In genomic region chr16:29151317-29151716, GRCh38 we compare ENCODE assay signal across 20 cellular contexts.
"Had no signal": no experiment of that assay in that cellular context is flagged by ENCODE, and none has a peak within 500 bp of the region (broad histone marks: within the 10 kb centered on the region; RNA-seq: fewer than 3 reads in every experiment).

No MANE protein-coding gene starts in this region.

- H3K36me3 ChIP-seq: tibial artery had no signal

- H3K9me3 ChIP-seq: left lung, tibial artery had no signal

- H3K27me3 Mint-ChIP-seq: activated B cell treated with CpG ODN at 0.5 μM for 24 hours; activated naive CD8-positive, alpha-beta T cell treated with anti-CD3 and anti-CD28 coated beads, Interleukin-2, amount 50 U/mL, for 24 hours; activated T-cell treated with anti-CD3 and anti-CD28 coated beads, Interleukin-2, amount 50 U/mL, for 24 hours; memory B cell had no signal

- H3K9me3 Mint-ChIP-seq: activated B cell treated with CpG ODN at 0.5 μM for 24 hours; activated naive CD8-positive, alpha-beta T cell treated with anti-CD3 and anti-CD28 coated beads, Interleukin-2, amount 50 U/mL, for 24 hours; activated T-cell treated with anti-CD3 and anti-CD28 coated beads, Interleukin-2, amount 50 U/mL, for 24 hours; activated T-helper 2 cell treated with anti-CD3 and anti-CD28 coated beads, Interferon-gamma antibody, Interleukin-2, Interleukin-4, amounts not matched to agents 10 μg/mL and 5 μg/mL and 100 μg/mL, durations not matched to agents 14 hours and 24 hours and 36 hours; memory B cell; nephron progenitor cell had no signal

- FAIRE-seq: frontal cortex had no signal

- H3K27ac ChIP-seq: left lung, tibial artery had no signal

- DNase-seq: activated B cell treated with CpG ODN at 0.5 μM for 24 hours; activated CD4-positive, alpha-beta T cell treated with anti-CD3 and anti-CD28 coated beads for 48 hours; activated CD8-positive, alpha-beta T cell treated with anti-CD3 and anti-CD28 coated beads, Interleukin-2, amount 10 ng/mL, durations not matched to agents 7 days and 5 days; activated naive CD4-positive, alpha-beta T cell treated with Interleukin-2 at 50 U/mL for 16 hours; activated naive CD8-positive, alpha-beta T cell treated with anti-CD3 and anti-CD28 coated beads, Interleukin-2, amount 50 U/mL, for 24 hours; activated T-cell treated with anti-CD3 and anti-CD28 coated beads, Interleukin-2, amount 50 U/mL, for 24 hours; anterior cingulate cortex; caudate nucleus; endodermal cell; nephron progenitor cell; stimulated activated CD4-positive, alpha-beta T cell treated with anti-CD3 and anti-CD28 coated beads, Interleukin-2, amount 100 ng/mL, for 24 hours; stimulated activated naive CD8-positive, alpha-beta T cell treated with anti-CD3 and anti-CD28 coated beads, Interleukin-15, Interleukin-2, amounts not matched to agents 100 U/mL and 50 U/mL, for 24 hours; substantia nigra; T-helper 9 cell; tibial artery had no signal

- ATAC-seq: activated CD8-positive, alpha-beta T cell treated with anti-CD3 and anti-CD28 coated beads, Interleukin-2, amount 10 ng/mL, durations not matched to agents 7 days and 5 days; activated naive CD8-positive, alpha-beta T cell treated with anti-CD3 and anti-CD28 coated beads, Interleukin-2, amount 50 U/mL, for 24 hours; left lung; stimulated activated naive CD8-positive, alpha-beta T cell treated with anti-CD3 and anti-CD28 coated beads, Interleukin-15, Interleukin-2, amounts not matched to agents 100 U/mL and 50 U/mL, for 24 hours had no signal

- H3K36me3 Mint-ChIP-seq: brain, memory B cell had no signal

- H3K27ac Mint-ChIP-seq: activated B cell treated with CpG ODN at 0.5 μM for 24 hours; activated naive CD8-positive, alpha-beta T cell treated with anti-CD3 and anti-CD28 coated beads, Interleukin-2, amount 50 U/mL, for 24 hours; endodermal cell; memory B cell; nephron progenitor cell had no signal

- H3K4me3 ChIP-seq: left lung, tibial artery had no signal

- H3K4me3 Mint-ChIP-seq: activated B cell treated with CpG ODN at 0.5 μM for 24 hours; activated CD8-positive, alpha-beta T cell treated with anti-CD3 and anti-CD28 coated beads, Interleukin-2, amount 10 ng/mL, durations not matched to agents 7 days and 5 days; activated naive CD8-positive, alpha-beta T cell treated with anti-CD3 and anti-CD28 coated beads, Interleukin-2, amount 50 U/mL, for 24 hours; activated T-cell treated with anti-CD3 and anti-CD28 coated beads, Interleukin-2, amount 50 U/mL, for 24 hours; brain; endodermal cell; memory B cell; nephron progenitor cell had no signal

- H3K27me3 ChIP-seq: left lung, tibial artery had no signal
